In genomic region chr4:123856689-123857545, GRCh38 we compare ENCODE assay signal across 9 cellular contexts.
DNase-seq lines count a peak whose midpoint lies in the region; ATAC-seq, FAIRE-seq and TF ChIP-seq lines count a peak whose summit lies in the region.
"Had no signal": no experiment of that assay in that cellular context is flagged by ENCODE, and none has a peak within 500 bp of the region (broad histone marks: within the 10 kb centered on the region; RNA-seq: fewer than 3 reads in every experiment).

No MANE protein-coding gene starts in this region.

- H3K9me3 ChIP-seq in HepG2 (ENCODE audit: low read length) = peaks cover 5% of the 10 kb centered on the region; the same call in 1 of the 2 replicates
- no peaks in the 10 kb centered on the region for H3K9me3 ChIP-seq in upper lobe of right lung

- in situ Hi-C loops in HepG2 (cut with HindIII; ENCODE audit: extremely low pct_ligation_motif_present, low pct_unique_long_range_greater_than_20kb) = no loop called here

- CTCF ChIA-PET in HepG2 (lab: Yijun Ruan, JAX; ENCODE audit: low intra/inter-chr PET ratio, low total read pairs) = no interaction called here

- peak; percentile 42 for TF ChIP-seq CTCF in choroid plexus epithelial cell (conservative IDR thresholded peaks at IDR 0.05; ENCODE audit: low read depth, low read length)
- TF ChIP-seq CTCF in HepG2 (CRISPR knock-in tag; IDR thresholded peaks at IDR 0.05) = peak; percentile 11; the same call in 1 of the 2 replicates
- TF ChIP-seq CTCF in upper lobe of right lung (IDR thresholded peaks at IDR 0.05) = peak; percentile 28

- H3K4me1 ChIP-seq in HepG2 (ENCODE audit: insufficient read depth, low read length) (peaks cover 72% of the 10 kb centered on the region), upper lobe of right lung (peaks cover 20% of the 10 kb centered on the region)

- FAIRE-seq in HepG2 (lab: Jason Lieb, UNC) = peak; percentile 93

- peak overlapping the region; percentile 83 for H3K4me2 ChIP-seq in HepG2 (ENCODE audit: low read depth, low read length)

- POLR2A ChIA-PET in HepG2 (lab: Yijun Ruan, JAX) = interaction anchor here (1.5 kb wide), 1 partner anchor 35 kb away, joined by 5 read pairs; no protein-coding TSS in a partner anchor

- ATAC-seq in HepG2 (peak; percentile 99), upper lobe of right lung (peak; percentile 37), HG03571 (IDR thresholded peaks at IDR 0.05; ENCODE audit: unreplicated experiment) (no peak)

- intact Hi-C loops in HepG2 (cut with micrococcal nuclease; ENCODE audit: unreplicated experiment) (loop anchor here (10.0 kb wide), 1 partner anchor 128 kb away; no protein-coding TSS in a partner anchor), upper lobe of right lung (cut with DNase I) (no loop called here)

- peak overlapping the region; percentile 70 for H3K9ac ChIP-seq in HepG2 (ENCODE audit: insufficient read depth, low read depth, low read length)

- no peaks in the 10 kb centered on the region for H3K36me3 ChIP-seq in HepG2 (replicated peaks in 1 of 2; ENCODE audit: control insufficient read depth in 1 of 2, insufficient read depth in 2 of 2, low read length in 2 of 2)
- no peaks in the 10 kb centered on the region for H3K36me3 ChIP-seq in upper lobe of right lung

- H3K27me3 ChIP-seq in HepG2 (ENCODE audit: control insufficient read depth in 1 of 2, insufficient read depth in 2 of 2, low read length in 2 of 2) (no peaks in the 10 kb centered on the region), upper lobe of right lung (no peaks in the 10 kb centered on the region)

- 0% methylated on average over 9 of the region's 9 CpGs for WGBS in HepG2 (ENCODE audit: low lambda C conversion rate)

- TF ChIP-seq EP300 in HepG2 (IDR thresholded peaks at IDR 0.05; ENCODE audit: low read depth in 2 of 2, low read length in 2 of 2) (peak; percentile 32 to 89; a peak in 3 of 4 replicates), HepG2 (CRISPR knock-in tag; IDR thresholded peaks at IDR 0.05; ENCODE audit: borderline replicate concordance) (peak; percentile 82; the same call in 1 of the 2 replicates)

- TF ChIP-seq POLR2A in HepG2 (IDR thresholded peaks at IDR 0.05; ENCODE audit: insufficient read depth in 1 of 2, low read depth in 2 of 2, low read length in 2 of 2) = no peak

- peak; percentile 11 for DNase-seq in NCI-H510A treated with DMSO at 0.1 percent for 48 hours (lab: John Stamatoyannopoulos, UW)
- DNase-seq in NCI-H510A (lab: John Stamatoyannopoulos, UW) = no peak
- DNase-seq in choroid plexus epithelial cell (ENCODE audit: low read depth) = peak; percentile 69
- DNase-seq in HepG2 (ENCODE audit: low spot score) = peak; percentile 95
- no peak for DNase-seq in upper lobe of right lung
- no peak for DNase-seq in NCI-H226
- no peak for DNase-seq in cortex of kidney (lab: John Stamatoyannopoulos, UW)

- H4K20me1 ChIP-seq in HepG2 (ENCODE audit: insufficient read depth, low read length) = no peaks in the 10 kb centered on the region

- no peaks in the 10 kb centered on the region for H3K79me2 ChIP-seq in HepG2 (ENCODE audit: insufficient read depth, low read length)

- TF ChIP-seq RAD21 in HepG2 (CRISPR knock-in tag; IDR thresholded peaks at IDR 0.05) = no peak

- BruUV-seq in HepG2 (replicated peaks; lab: Mats Ljungman, UMichigan) = TSS peak; percentile 33

- H3K4me3 ChIP-seq in choroid plexus epithelial cell (ENCODE audit: low read depth, low read length) (no peak overlapping the region), HepG2 (replicated peaks in 1 of 3; ENCODE audit: insufficient read depth in 1 of 3, low read depth in 2 of 3, low read length in 3 of 3) (peak overlapping the region; percentile 42 to 65 (median 51); a peak in 5 of 6 replicates), upper lobe of right lung (no peak overlapping the region)

- H3K27ac ChIP-seq in HepG2 (ENCODE audit: extremely low read length, insufficient read depth, low read length) (peak overlapping the region; percentile 95), upper lobe of right lung (peak overlapping the region; percentile 58)
- H3K27ac ChIP-seq: C4-2B had no signal

- peak overlapping the region; percentile 91 for H2AFZ ChIP-seq in HepG2 (ENCODE audit: low read length)

TF ChIP-seq in HepG2, 621 proteins besides CTCF, POLR2A, EP300 and RAD21 (continues in another document):
- TF ChIP-seq ZNF749 (CRISPR knock-in tag; IDR thresholded peaks at IDR 0.05; ENCODE audit: borderline replicate concordance) (no peak), ZFP1 (CRISPR knock-in tag; IDR thresholded peaks at IDR 0.05) (0 out of 2 replicates have a peak, but pooled peaks have one; percentile 40), KDM3A (CRISPR knock-in tag; IDR thresholded peaks at IDR 0.05; ENCODE audit: low read depth) (0 out of 2 replicates have a peak, but pooled peaks have one; percentile 49), SAFB2 (CRISPR knock-in tag; IDR thresholded peaks at IDR 0.05; ENCODE audit: borderline replicate concordance, low read depth) (no peak), ZNF407 (CRISPR knock-in tag; IDR thresholded peaks at IDR 0.05; ENCODE audit: not compliant biosample characterization) (no peak), ZNF800 (CRISPR knock-in tag; IDR thresholded peaks at IDR 0.05) (no peak; the same call in 1 of the 2 replicates)

Comparison
In these comparisons a context has a peak if more than half of its experiments do, and no peak if none do; other contexts are left out.
1. DNase-seq: peak in NCI-H510A treated with DMSO at 0.1 percent for 48 hours (single experiment), choroid plexus epithelial cell (single experiment) and HepG2 (single experiment); none in NCI-H510A (single experiment), upper lobe of right lung (single experiment), NCI-H226 (single experiment) and cortex of kidney (single experiment).
2. H3K4me3 ChIP-seq: peak in HepG2 (3 of 3); none in choroid plexus epithelial cell (single experiment) and upper lobe of right lung (single experiment).
3. Peak in every context shown above with its lines, with median percentiles within 50 percentile points of each other: CTCF ChIP-seq.